1 cellular context compared by ENCODE assay signal in the genomic region with DNA sequence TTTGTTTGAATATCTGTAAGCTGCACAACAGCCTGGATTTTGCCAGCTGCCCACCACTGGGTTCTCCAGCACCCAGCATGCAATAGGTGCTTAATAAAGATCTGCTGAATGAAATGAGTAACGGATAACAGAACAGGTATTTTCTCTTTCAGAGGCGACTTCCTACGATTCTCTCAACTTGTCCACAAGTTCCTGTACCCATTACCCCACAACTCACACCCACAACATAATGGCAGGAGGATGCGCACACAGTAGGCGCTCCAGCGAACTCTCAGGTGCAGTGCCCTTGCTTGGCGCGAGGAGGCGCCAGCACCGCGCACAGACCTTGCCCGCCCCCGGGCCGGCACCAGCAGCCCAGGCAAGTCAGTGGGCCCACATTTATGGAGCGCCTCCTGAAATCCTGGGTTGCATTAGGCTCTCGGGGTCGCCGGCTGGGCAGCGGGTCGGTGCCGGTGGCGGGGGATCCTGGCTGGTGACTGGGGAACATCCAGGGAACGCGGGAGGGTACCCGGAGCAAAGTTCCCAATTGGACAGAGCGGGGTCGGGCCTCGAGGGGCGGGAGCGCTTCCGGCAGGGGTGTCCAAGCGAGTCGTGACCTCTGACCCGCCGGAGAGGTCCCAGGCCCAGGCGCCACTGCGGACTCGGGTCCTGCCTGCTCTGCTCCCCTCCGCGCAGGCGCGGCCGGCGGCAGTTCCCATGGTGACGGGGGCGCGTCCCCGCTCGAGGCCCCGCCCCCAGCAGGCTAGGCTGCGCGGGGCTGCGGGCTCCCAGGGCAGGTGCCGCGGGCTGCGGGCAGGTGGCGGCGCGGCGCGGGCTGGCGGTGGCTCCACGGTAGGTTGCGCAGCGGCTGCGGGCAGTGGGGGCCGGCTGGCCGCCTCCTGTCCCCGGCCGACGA.
TF ChIP-seq lines count a peak whose summit lies in the region.

TSS of gene KIAA1671 (plus strand) at position 775 of the 895 bp plus-strand sequence. CDS start 75,284 bp downstream, outside the sequence.

TF ChIP-seq in HepG2, 621 proteins besides CTCF, POLR2A, EP300 and RAD21 (continued from another document and continues in another):
- TF ChIP-seq ZNF687 (CRISPR knock-in tag; IDR thresholded peaks at IDR 0.05), result peak; percentile 91
- no peak for TF ChIP-seq FOSL2 (CRISPR knock-in tag; IDR thresholded peaks at IDR 0.05)
- TF ChIP-seq THYN1 (CRISPR knock-in tag; IDR thresholded peaks at IDR 0.05; ENCODE audit: borderline replicate concordance, low read depth), result no peak
- no peak for TF ChIP-seq NCOR1 (IDR thresholded peaks at IDR 0.05; ENCODE audit: borderline replicate concordance, low read length)
- TF ChIP-seq ZBTB49 (CRISPR knock-in tag; IDR thresholded peaks at IDR 0.05; ENCODE audit: borderline replicate concordance), result no peak
- no peak for TF ChIP-seq ZNF496 (CRISPR knock-in tag; IDR thresholded peaks at IDR 0.05; ENCODE audit: insufficient replicate concordance)
- TF ChIP-seq, protein P1, sequence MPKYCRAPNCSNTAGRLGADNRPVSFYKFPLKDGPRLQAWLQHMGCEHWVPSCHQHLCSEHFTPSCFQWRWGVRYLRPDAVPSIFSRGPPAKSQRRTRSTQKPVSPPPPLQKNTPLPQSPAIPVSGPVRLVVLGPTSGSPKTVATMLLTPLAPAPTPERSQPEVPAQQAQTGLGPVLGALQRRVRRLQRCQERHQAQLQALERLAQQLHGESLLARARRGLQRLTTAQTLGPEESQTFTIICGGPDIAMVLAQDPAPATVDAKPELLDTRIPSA (CRISPR knock-in tag; IDR thresholded peaks at IDR 0.05; ENCODE audit: borderline replicate concordance), result 0 out of 2 replicates have a peak, but pooled peaks have one; percentile 74
- peak; percentile 72 for TF ChIP-seq POLR2G (IDR thresholded peaks at IDR 0.05; ENCODE audit: low read depth, low read length)
- no peak for TF ChIP-seq FIP1L1 (IDR thresholded peaks at IDR 0.05; ENCODE audit: borderline replicate concordance, insufficient read depth, low read depth, low read length)
- TF ChIP-seq DDIT3 (CRISPR knock-in tag; IDR thresholded peaks at IDR 0.05), result no peak
- TF ChIP-seq, protein P2, sequence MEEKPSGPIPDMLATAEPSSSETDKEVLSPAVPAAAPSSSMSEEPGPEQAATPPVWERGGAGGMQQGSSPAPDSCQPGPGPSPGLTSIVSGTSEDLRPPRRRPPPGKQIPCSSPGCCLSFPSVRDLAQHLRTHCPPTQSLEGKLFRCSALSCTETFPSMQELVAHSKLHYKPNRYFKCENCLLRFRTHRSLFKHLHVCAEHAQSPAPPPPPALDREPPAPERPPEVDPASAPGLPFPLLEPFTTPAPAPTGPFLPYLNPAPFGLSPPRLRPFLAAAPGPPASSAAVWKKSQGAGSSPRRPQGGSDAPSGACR (CRISPR knock-in tag; IDR thresholded peaks at IDR 0.05), result no peak
- peak; percentile 61; the same call in 1 of the 2 replicates for TF ChIP-seq PHF8 (CRISPR knock-in tag; IDR thresholded peaks at IDR 0.05)
- TF ChIP-seq PCBP1 (IDR thresholded peaks at IDR 0.05; ENCODE audit: borderline replicate concordance, low read depth, low read length), result no peak
- peak; percentile 60; the same call in 1 of the 2 replicates for TF ChIP-seq DMAP1 (CRISPR knock-in tag; IDR thresholded peaks at IDR 0.05)
- TF ChIP-seq ZNF614 (CRISPR knock-in tag; IDR thresholded peaks at IDR 0.05; ENCODE audit: borderline replicate concordance), result no peak
- TF ChIP-seq ASH2L (IDR thresholded peaks at IDR 0.05; ENCODE audit: insufficient read length, low read depth, low read length), result no peak
- no peak for TF ChIP-seq ARID3A (IDR thresholded peaks at IDR 0.05; ENCODE audit: low read depth, low read length)
- no peak for TF ChIP-seq JUND (CRISPR knock-in tag; IDR thresholded peaks at IDR 0.05)
- no peak for TF ChIP-seq KLF6 (CRISPR knock-in tag; IDR thresholded peaks at IDR 0.05)
- 0 out of 2 replicates have a peak, but pooled peaks have one; percentile 10 for TF ChIP-seq ZSCAN29 (CRISPR knock-in tag; conservative IDR thresholded peaks at IDR 0.05)
- no peak for TF ChIP-seq HNRNPUL1 (IDR thresholded peaks at IDR 0.05; ENCODE audit: low read depth, low read length)
- no peak for TF ChIP-seq ZNF850 (CRISPR knock-in tag; conservative IDR thresholded peaks at IDR 0.05)
- TF ChIP-seq ZBTB1 (CRISPR knock-in tag; IDR thresholded peaks at IDR 0.05; ENCODE audit: borderline replicate concordance), result no peak
- no peak for TF ChIP-seq IRX3 (CRISPR knock-in tag; IDR thresholded peaks at IDR 0.05; ENCODE audit: borderline replicate concordance, low read depth)
- TF ChIP-seq MZF1 (CRISPR knock-in tag; IDR thresholded peaks at IDR 0.05; ENCODE audit: borderline replicate concordance), result no peak
- no peak for TF ChIP-seq GTF3A (CRISPR knock-in tag; conservative IDR thresholded peaks at IDR 0.05)
- TF ChIP-seq, protein P3, sequence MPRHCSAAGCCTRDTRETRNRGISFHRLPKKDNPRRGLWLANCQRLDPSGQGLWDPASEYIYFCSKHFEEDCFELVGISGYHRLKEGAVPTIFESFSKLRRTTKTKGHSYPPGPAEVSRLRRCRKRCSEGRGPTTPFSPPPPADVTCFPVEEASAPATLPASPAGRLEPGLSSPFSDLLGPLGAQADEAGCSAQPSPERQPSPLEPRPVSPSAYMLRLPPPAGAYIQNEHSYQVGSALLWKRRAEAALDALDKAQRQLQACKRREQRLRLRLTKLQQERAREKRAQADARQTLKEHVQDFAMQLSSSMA (CRISPR knock-in tag; IDR thresholded peaks at IDR 0.05), result no peak
- no peak for TF ChIP-seq ZNF543 (CRISPR knock-in tag; IDR thresholded peaks at IDR 0.05)
- no peak for TF ChIP-seq SNAI1 (CRISPR knock-in tag; IDR thresholded peaks at IDR 0.05; ENCODE audit: borderline replicate concordance)
- TF ChIP-seq, protein P4, sequence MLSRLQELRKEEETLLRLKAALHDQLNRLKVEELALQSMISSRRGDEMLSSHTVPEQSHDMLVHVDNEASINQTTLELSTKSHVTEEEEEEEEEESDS (CRISPR knock-in tag; IDR thresholded peaks at IDR 0.05; ENCODE audit: borderline replicate concordance), result no peak
- TF ChIP-seq, protein P5, sequence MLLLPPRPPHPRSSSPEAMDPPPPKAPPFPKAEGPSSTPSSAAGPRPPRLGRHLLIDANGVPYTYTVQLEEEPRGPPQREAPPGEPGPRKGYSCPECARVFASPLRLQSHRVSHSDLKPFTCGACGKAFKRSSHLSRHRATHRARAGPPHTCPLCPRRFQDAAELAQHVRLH (CRISPR knock-in tag; IDR thresholded peaks at IDR 0.05; ENCODE audit: borderline replicate concordance, low read depth), result peak; percentile 85
- no peak for TF ChIP-seq ZHX1 (CRISPR knock-in tag; IDR thresholded peaks at IDR 0.05; ENCODE audit: low read depth)
- TF ChIP-seq DBP (CRISPR knock-in tag; IDR thresholded peaks at IDR 0.05; ENCODE audit: not compliant biosample characterization), result no peak
- no peak for TF ChIP-seq PAWR (CRISPR knock-in tag; IDR thresholded peaks at IDR 0.05; ENCODE audit: borderline replicate concordance)
- TF ChIP-seq ZNF251 (CRISPR knock-in tag; IDR thresholded peaks at IDR 0.05), result no peak
- TF ChIP-seq ATM (IDR thresholded peaks at IDR 0.05; ENCODE audit: borderline replicate concordance), result no peak
- TF ChIP-seq NCOA5 (CRISPR knock-in tag; IDR thresholded peaks at IDR 0.05), result no peak
- TF ChIP-seq IRF9 (CRISPR knock-in tag; IDR thresholded peaks at IDR 0.05; ENCODE audit: borderline replicate concordance), result 0 out of 2 replicates have a peak, but pooled peaks have one; percentile 56
- no peak for TF ChIP-seq SRSF4 (IDR thresholded peaks at IDR 0.05; ENCODE audit: low read depth, low read length, poor library complexity, severe bottlenecking)
- TF ChIP-seq HOXA3 (CRISPR knock-in tag; IDR thresholded peaks at IDR 0.05), result peak; percentile 74
